1 cellular context compared by ENCODE assay signal in the genomic region with DNA sequence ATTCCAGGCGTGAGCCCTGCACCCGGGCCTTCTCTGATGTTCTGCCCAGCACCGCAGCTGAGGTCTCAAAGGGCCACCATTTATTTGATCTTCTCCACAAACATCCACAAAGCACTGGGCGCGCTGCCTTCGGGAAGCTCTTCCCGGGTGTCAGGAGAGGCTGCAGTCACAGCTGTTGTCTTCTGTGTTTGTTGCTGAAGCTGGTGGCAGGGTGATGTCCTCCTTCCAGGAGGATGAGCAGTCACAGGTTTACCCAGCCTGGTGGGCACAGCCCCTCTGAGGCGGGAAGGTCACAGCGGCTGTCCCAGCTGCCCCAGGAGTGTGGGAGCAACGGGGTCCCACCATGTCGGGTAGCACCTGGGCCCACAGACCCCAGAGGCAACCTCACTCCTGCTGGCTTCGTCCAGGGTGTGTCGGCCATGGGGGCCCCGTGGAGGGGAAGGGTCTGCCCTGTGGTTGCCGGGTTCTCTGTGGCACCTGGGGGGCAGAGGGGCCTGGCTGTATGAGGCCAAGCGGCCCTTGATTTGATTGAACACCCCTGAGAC.
TF ChIP-seq lines count a peak whose summit lies in the region.

No MANE protein-coding gene starts in this region.

TF ChIP-seq in HepG2, 621 proteins besides CTCF, POLR2A, EP300 and RAD21 (continued from another document):
- TF ChIP-seq ZNF709 (CRISPR knock-in tag; IDR thresholded peaks at IDR 0.05), result no peak
- peak; percentile 42; the same call in 1 of the 2 replicates for TF ChIP-seq HNRNPL (IDR thresholded peaks at IDR 0.05; ENCODE audit: low read depth, low read length)
TF ChIP-seq in HepG2: peak in this region for 13.
